1 cellular context compared by ENCODE assay signal in genomic region chr4:142713282-142714030, GRCh38.
TF ChIP-seq lines count a peak whose summit lies in the region.

No MANE protein-coding gene starts in this region.

TF ChIP-seq in GM23338, 12 proteins besides CTCF, POLR2A, EP300 and RAD21:
- TF ChIP-seq ZNF331 (CRISPR knock-in tag; IDR thresholded peaks at IDR 0.05; ENCODE audit: low read depth) = no peak
- 0 out of 2 replicates have a peak, but pooled peaks have one; percentile 32 for TF ChIP-seq POLR2AphosphoS5 (IDR thresholded peaks at IDR 0.05; ENCODE audit: low read depth)
- peak; percentile 79 for TF ChIP-seq NANOG (IDR thresholded peaks at IDR 0.05; ENCODE audit: borderline replicate concordance)
- no peak for TF ChIP-seq JUNB (IDR thresholded peaks at IDR 0.05; ENCODE audit: unreplicated experiment)
